ENCODE assay signal across 8 cellular contexts in genomic region chr1:19762175-19762779, GRCh38.
DNase-seq lines count a peak whose midpoint lies in the region; TF ChIP-seq lines count a peak whose summit lies in the region.

No MANE protein-coding gene starts in this region.

- DNase-seq in GM12864 (ENCODE audit: low read depth) (no peak), NCI-H1105 treated with DMSO at 0.1 percent for 48 hours (lab: John Stamatoyannopoulos, UW) (peak; percentile 34), glomerular visceral epithelial cell (ENCODE audit: extremely low spot score) (peak; percentile 42), GOT3 (lab: John Stamatoyannopoulos, UW) (no peak), NCI-H1048 (lab: John Stamatoyannopoulos, UW) (no peak)
- peak; percentile 32 for DNase-seq in activated CD8-positive, alpha-beta memory T cell treated with anti-CD3 and anti-CD28 coated beads, Interleukin-2, amount 50 U/mL, for 4 hours
- DNase-seq in stimulated activated CD4-positive, alpha-beta T cell treated with anti-CD3 and anti-CD28 coated beads, Interleukin-2, amount 100 ng/mL, for 4 hours (ENCODE audit: low read depth), result peak; percentile 9
- no peak for DNase-seq in activated CD4-positive, CD25-positive, alpha-beta regulatory T cell (lab: John Stamatoyannopoulos, UW)

- TF ChIP-seq CTCF in GM12864 (IDR thresholded peaks at IDR 0.05; ENCODE audit: low read depth, low read length, missing control alignments), result peak; percentile 85

- H3K4me3 ChIP-seq in GM12864 (ENCODE audit: low read depth, low read length), result no peak overlapping the region

Comparison
In these comparisons a context has a peak if more than half of its experiments do, and no peak if none do; other contexts are left out.
1. DNase-seq: peak in NCI-H1105 treated with DMSO at 0.1 percent for 48 hours (single experiment), activated CD8-positive, alpha-beta memory T cell treated with anti-CD3 and anti-CD28 coated beads, Interleukin-2, amount 50 U/mL, for 4 hours (single experiment), glomerular visceral epithelial cell (single experiment) and stimulated activated CD4-positive, alpha-beta T cell treated with anti-CD3 and anti-CD28 coated beads, Interleukin-2, amount 100 ng/mL, for 4 hours (single experiment); none in GM12864 (single experiment), GOT3 (single experiment), NCI-H1048 (single experiment) and activated CD4-positive, CD25-positive, alpha-beta regulatory T cell (0 of 4).